In genomic region chr12:66661357-66661756, GRCh38 we compare ENCODE assay signal across 25 cellular contexts. TPM values are rescaled to one million over a fixed set of nuclear protein-coding genes. Genes with fewer than 3 reads are reported as not detected.
DNase-seq lines count a peak whose midpoint lies in the region; ATAC-seq, FAIRE-seq and TF ChIP-seq lines count a peak whose summit lies in the region.
"Had no signal": no experiment of that assay in that cellular context is flagged by ENCODE, and none has a peak within 500 bp of the region (broad histone marks: within the 10 kb centered on the region; RNA-seq: fewer than 3 reads in every experiment).

No MANE protein-coding gene starts in this region.

- no peaks in the 10 kb centered on the region for H4K20me1 ChIP-seq in BLaER1 treated with 17β-estradiol and CSF1 and Interleukin-3, amounts not matched to agents 10 nM and 100 nM
- H4K20me1 ChIP-seq in OCI-LY3 (ENCODE audit: insufficient read depth, low read length), result peaks cover 3% of the 10 kb centered on the region; the same call in 1 of the 2 replicates

- ATAC-seq in GM18511 (IDR thresholded peaks at IDR 0.05; ENCODE audit: unreplicated experiment) (peak; percentile 47), naive B cell (ENCODE audit: low read depth in 2 of 2) (no peak)
- ATAC-seq: GM23338, SK-N-SH treated with all-trans-retinoic acid at 6 μM for 48 hours had no signal

- DNase-seq in naive B cell, result peak; percentile 5
- no peak for DNase-seq in RCC 7860 (ENCODE audit: low spot score)
- DNase-seq in mesothelial cell of epicardium (ENCODE audit: low spot score in 2 of 2, unreplicated experiment in 2 of 2), result no peak
- DNase-seq in small intestine, result no peak
- DNase-seq in NCI-H1694 treated with DMSO at 0.1 percent for 48 hours (lab: John Stamatoyannopoulos, UW), result no peak
- DNase-seq: CD4-positive, CD25-positive, alpha-beta regulatory T cell; DMS 273 treated with DMSO at 0.1 percent for 48 hours; DMS79 treated with DMSO at 0.1 percent for 48 hours; NCI-H1092 treated with DMSO at 0.1 percent for 48 hours; NCI-H1436 treated with DMSO at 0.1 percent for 48 hours; NCI-H2029; NCI-H2227 treated with DMSO at 0.1 percent for 48 hours; NCI-H524; NCI-H82; SIG-M5 had no signal

- H3K27ac Mint-ChIP-seq in naive B cell, result peak overlapping the region in 1 of 6 donors; percentile 34
- H3K27ac Mint-ChIP-seq in mesothelial cell of epicardium, result no peak overlapping the region
- H3K27ac Mint-ChIP-seq: CD4-positive, CD25-positive, alpha-beta regulatory T cell; GM23338; T-helper 2 cell treated with Interferon-gamma antibody and Interleukin-4, amounts not matched to agents 5 μg/mL and 100 μg/mL, for 36 hours had no signal

- peak overlapping the region in 4 of 11 experiments; percentile 3 to 59 (median 54); a peak in 5 of 22 replicates for H3K27ac ChIP-seq in BLaER1 treated with 17β-estradiol and CSF1 and Interleukin-3, amounts not matched to agents 10 nM and 100 nM
- H3K27ac ChIP-seq in OCI-LY3 (ENCODE audit: low read length) (no peak overlapping the region), small intestine (ENCODE audit: low read depth in 1 of 2, low read length in 1 of 2) (no peak overlapping the region)
- H3K27ac ChIP-seq: HL-60, RWPE1 had no signal

- H3K36me3 Mint-ChIP-seq in naive B cell (no peaks in the 10 kb centered on the region), mesothelial cell of epicardium (no peaks in the 10 kb centered on the region)
- H3K36me3 Mint-ChIP-seq: CD4-positive, CD25-positive, alpha-beta regulatory T cell had no signal

- H3K36me3 ChIP-seq in BLaER1 treated with 17β-estradiol and CSF1 and Interleukin-3, amounts not matched to agents 10 nM and 100 nM, result no peaks in the 10 kb centered on the region
- H3K36me3 ChIP-seq in OCI-LY3 (replicated peaks; ENCODE audit: low read depth, low read length) (no peaks in the 10 kb centered on the region), small intestine (ENCODE audit: control insufficient read depth in 2 of 2, insufficient read depth in 2 of 2, low read length in 2 of 2) (no peaks in the 10 kb centered on the region)
- H3K36me3 ChIP-seq: HAP-1 had no signal

- peaks cover 20 to 29% (median 26%) of the 10 kb centered on the region in 10 experiments for H3K4me1 ChIP-seq in BLaER1 treated with 17β-estradiol and CSF1 and Interleukin-3, amounts not matched to agents 10 nM and 100 nM
- H3K4me1 ChIP-seq in OCI-LY3 (ENCODE audit: low read length), result peaks cover 19% of the 10 kb centered on the region
- no peaks in the 10 kb centered on the region for H3K4me1 ChIP-seq in small intestine (ENCODE audit: control insufficient read depth in 2 of 2, insufficient read depth in 1 of 2, low read depth in 1 of 2, low read length in 1 of 2)
- H3K4me1 ChIP-seq: HAP-1 had no signal

- H3K79me2 ChIP-seq in OCI-LY3 (ENCODE audit: low read length), result no peaks in the 10 kb centered on the region

- H3K27me3 ChIP-seq in BLaER1 treated with 17β-estradiol and CSF1 and Interleukin-3, amounts not matched to agents 10 nM and 100 nM, result no peaks in the 10 kb centered on the region
- H3K27me3 ChIP-seq in OCI-LY3 (ENCODE audit: low read depth, low read length) (peaks cover 23% of the 10 kb centered on the region), small intestine (ENCODE audit: control insufficient read depth in 2 of 2, insufficient read depth in 2 of 2, low read length in 2 of 2) (no peaks in the 10 kb centered on the region)

- no peak overlapping the region for H3K4me3 ChIP-seq in BLaER1 treated with 17β-estradiol and CSF1 and Interleukin-3, amounts not matched to agents 10 nM and 100 nM
- peak overlapping the region; percentile 69 for H3K4me3 ChIP-seq in OCI-LY3 (ENCODE audit: low read length)
- no peak overlapping the region for H3K4me3 ChIP-seq in small intestine (ENCODE audit: low read depth in 1 of 2, low read length in 2 of 2)
- H3K4me3 ChIP-seq: GM23338, HAP-1 had no signal

- H3K4me3 Mint-ChIP-seq in naive B cell (peak overlapping the region in 7 of 8 donors; percentile 5 to 75 (median 37)), mesothelial cell of epicardium (no peak overlapping the region)
- H3K4me3 Mint-ChIP-seq: CD4-positive, CD25-positive, alpha-beta regulatory T cell; GM23338; T-helper 2 cell treated with Interferon-gamma antibody and Interleukin-4, amounts not matched to agents 5 μg/mL and 100 μg/mL, for 36 hours had no signal

- FAIRE-seq in RCC 7860 (lab: Jason Lieb, UNC) (no peak), small intestine (lab: Jason Lieb, UNC) (no peak)

- H3K27me3 Mint-ChIP-seq in naive B cell (no peaks in the 10 kb centered on the region), mesothelial cell of epicardium (ENCODE audit: low read depth) (no peaks in the 10 kb centered on the region)

- H3K9me3 Mint-ChIP-seq in naive B cell (no peaks in the 10 kb centered on the region), mesothelial cell of epicardium (no peaks in the 10 kb centered on the region)
- H3K9me3 Mint-ChIP-seq: CD4-positive, CD25-positive, alpha-beta regulatory T cell; GM23338; T-helper 2 cell treated with Interferon-gamma antibody and Interleukin-4, amounts not matched to agents 5 μg/mL and 100 μg/mL, for 36 hours had no signal

- H3K9me3 ChIP-seq in BLaER1 treated with 17β-estradiol and CSF1 and Interleukin-3, amounts not matched to agents 10 nM and 100 nM (replicated peaks in 1 of 11), result no peaks in the 10 kb centered on the region
- H3K9me3 ChIP-seq in OCI-LY3 (ENCODE audit: insufficient read depth, low read length) (no peaks in the 10 kb centered on the region), small intestine (ENCODE audit: control insufficient read depth, low read depth) (no peaks in the 10 kb centered on the region)
- H3K9me3 ChIP-seq: HAP-1 had no signal

- WGBS in small intestine, 3 donors, result 43 to 62% (median 60%) methylated on average over 2 of the region's 2 CpGs

- TF ChIP-seq CTCF in OCI-LY3 (IDR thresholded peaks at IDR 0.05; ENCODE audit: low read depth, low read length), result no peak
- TF ChIP-seq CTCF in mesothelial cell of epicardium (IDR thresholded peaks at IDR 0.05; ENCODE audit: unreplicated experiment), result no peak

- no peak overlapping the region for H2AFZ ChIP-seq in OCI-LY3 (ENCODE audit: low read depth, low read length)
- H2AFZ ChIP-seq: GM23338 had no signal

- no peak overlapping the region for H3K9ac ChIP-seq in BLaER1 treated with 17β-estradiol and CSF1 and Interleukin-3, amounts not matched to agents 10 nM and 100 nM
- no peak overlapping the region for H3K9ac ChIP-seq in OCI-LY3 (ENCODE audit: low read length)

- H3K4me1 Mint-ChIP-seq in naive B cell, result peaks cover 25 to 45% (median 37%) of the 10 kb centered on the region in 3 donors
- peaks cover 9% of the 10 kb centered on the region for H3K4me1 Mint-ChIP-seq in mesothelial cell of epicardium
- H3K4me1 Mint-ChIP-seq: CD4-positive, CD25-positive, alpha-beta regulatory T cell had no signal

- H3K4me2 ChIP-seq in BLaER1 treated with 17β-estradiol and CSF1 and Interleukin-3, amounts not matched to agents 10 nM and 100 nM, result peak overlapping the region in 9 of 11 experiments; percentile 26 to 78 (median 65); a peak in 12 of 22 replicates
- peak overlapping the region; percentile 78 for H3K4me2 ChIP-seq in OCI-LY3 (ENCODE audit: low read length)
- H3K4me2 ChIP-seq: GM23338 had no signal

RNA-seq across cellular contexts. Expression of gene GRIP1, which starts 17.5 kb away (rescaled TPM):
- polyA plus RNA-seq in naive B cell (ENCODE audit: low read depth in 6 of 6) (under 1 TPM in 4 of 6 donors, not detected in 2; 0.25 to 0.45 (median 0.44) TPM), small intestine (under 1 TPM; 0.54 to 0.95 (median 0.67) TPM)
- 79.7 to 89.3 TPM (median 85.2 TPM) in 3 replicates for total RNA-seq in mesothelial cell of epicardium
- total RNA-seq: A172 had no signal
